14 cellular contexts compared by ENCODE assay signal in genomic region chr19:45050036-45050435, GRCh38. TPM values are rescaled to one million over a fixed set of nuclear protein-coding genes. Genes with fewer than 3 reads are reported as not detected.
A peak's percentile ranks its signal among the peaks of the same experiment; 100 is the strongest.
DNase-seq lines count a peak whose midpoint lies in the region; ATAC-seq, FAIRE-seq and TF ChIP-seq lines count a peak whose summit lies in the region.
"Had no signal": no experiment of that assay in that cellular context is flagged by ENCODE, and none has a peak within 500 bp of the region (broad histone marks: within the 10 kb centered on the region; RNA-seq: fewer than 3 reads in every experiment).

No MANE protein-coding gene starts in this region.

- no peak overlapping the region for H3K4me2 ChIP-seq in astrocyte (ENCODE audit: low read length)

- no peaks in the 10 kb centered on the region for H3K9me3 Mint-ChIP-seq in astrocyte (ENCODE audit: unreplicated experiment)

- peaks cover 91% of the 10 kb centered on the region for H4K20me1 ChIP-seq in astrocyte (ENCODE audit: insufficient read depth, low read length)

- TF ChIP-seq CTCF in left ventricle myocardium inferior (IDR thresholded peaks at IDR 0.05; ENCODE audit: borderline replicate concordance) (no peak), astrocyte (IDR thresholded peaks at IDR 0.05; ENCODE audit: insufficient read depth, low read depth, low read length) (no peak)

- H3K4me1 ChIP-seq in left ventricle myocardium inferior = peaks cover 66% of the 10 kb centered on the region
- H3K4me1 ChIP-seq in astrocyte (ENCODE audit: insufficient read depth, low read length) = no peaks in the 10 kb centered on the region

- peaks cover 39% of the 10 kb centered on the region for H3K36me3 ChIP-seq in left ventricle myocardium inferior
- H3K36me3 ChIP-seq in astrocyte (ENCODE audit: insufficient read depth, low read length) = peaks cover 5% of the 10 kb centered on the region

- peaks cover 84% of the 10 kb centered on the region for H3K79me2 ChIP-seq in astrocyte (ENCODE audit: insufficient read depth, low read length)

- no peaks in the 10 kb centered on the region for H3K27me3 ChIP-seq in left ventricle myocardium inferior (ENCODE audit: low read depth)
- H3K27me3 ChIP-seq in astrocyte (ENCODE audit: insufficient read depth, low read length) = no peaks in the 10 kb centered on the region
- H3K27me3 ChIP-seq: Peyer's patch had no signal

- H3K27me3 Mint-ChIP-seq in astrocyte (ENCODE audit: low read depth, unreplicated experiment) = no peaks in the 10 kb centered on the region

- peak overlapping the region; percentile 22 for H3K4me3 Mint-ChIP-seq in astrocyte (ENCODE audit: unreplicated experiment)

- H2AFZ ChIP-seq in astrocyte (ENCODE audit: low read depth, low read length) = no peak overlapping the region

- H3K9me3 ChIP-seq in left ventricle myocardium inferior (replicated peaks) (no peaks in the 10 kb centered on the region), astrocyte (ENCODE audit: insufficient read depth, low read depth, low read length) (no peaks in the 10 kb centered on the region)
- H3K9me3 ChIP-seq: Peyer's patch had no signal

- no peak overlapping the region for H3K9ac ChIP-seq in astrocyte (ENCODE audit: low read length)

- H3K4me1 Mint-ChIP-seq in astrocyte (ENCODE audit: low read depth, unreplicated experiment) = peaks cover 16% of the 10 kb centered on the region

- H3K27ac Mint-ChIP-seq in astrocyte (ENCODE audit: unreplicated experiment) = peak overlapping the region; percentile 75

- H3K36me3 Mint-ChIP-seq in astrocyte (ENCODE audit: low read depth, unreplicated experiment) = peaks cover 21% of the 10 kb centered on the region

- H3K4me3 ChIP-seq in left ventricle myocardium inferior = no peak overlapping the region
- no peak overlapping the region for H3K4me3 ChIP-seq in astrocyte (ENCODE audit: insufficient read depth, low read depth, low read length)
- H3K4me3 ChIP-seq: Peyer's patch had no signal

- no peak for FAIRE-seq in astrocyte (lab: Jason Lieb, UNC)
- FAIRE-seq: HTR-8/SVneo had no signal

- intact Hi-C loops in left ventricle myocardium inferior (cut with micrococcal nuclease) (no loop called here), Right ventricle myocardium superior (cut with DNase I) (loop anchor here (10.0 kb wide), 1 partner anchor 145 kb away; the partner anchor contains the start of gene APOE)

- H3K27ac ChIP-seq in left ventricle myocardium inferior (replicated peaks) = peak overlapping the region; percentile 50
- H3K27ac ChIP-seq in astrocyte (ENCODE audit: low read depth, low read length) = no peak overlapping the region

- ATAC-seq in Right ventricle myocardium superior (ENCODE audit: poor library complexity) = no peak
- no peak for ATAC-seq in GM18502 (IDR thresholded peaks at IDR 0.05; ENCODE audit: poor library complexity, unreplicated experiment)
- no peak for ATAC-seq in GM19395 (IDR thresholded peaks at IDR 0.05; ENCODE audit: unreplicated experiment)
- ATAC-seq in HG03439 (IDR thresholded peaks at IDR 0.05; ENCODE audit: unreplicated experiment) = no peak

- DNase-seq in left ventricle myocardium inferior (no peak), Right ventricle myocardium superior (no peak), astrocyte (ENCODE audit: low read depth) (no peak), myocyte (ENCODE audit: low read depth) (peak; percentile 89), NCI-H1092 (lab: John Stamatoyannopoulos, UW) (no peak)
- DNase-seq: kidney glomerular epithelial cell; NCI-H2081; NCI-H748 treated with DMSO at 0.1 percent for 48 hours; Peyer's patch; stimulated activated CD4-positive, alpha-beta T cell treated with anti-CD3 and anti-CD28 coated beads, Interleukin-15, amount 100 ng/mL, for 24 hours had no signal

RNA-seq across cellular contexts. Expression of gene CLASRP, which starts 11.2 kb away (rescaled TPM):
- total RNA-seq in left ventricle myocardium inferior = 31.3 TPM
- 31.7 TPM for total RNA-seq in Right ventricle myocardium superior
- 45.5 and 45.9 TPM in 2 replicates for total RNA-seq in astrocyte
- 51.8 and 91.3 TPM in 2 replicates for total RNA-seq in myocyte
- 48.7 TPM for polyA plus RNA-seq in myocyte (2012)

RNA-seq across cellular contexts. Expression of gene ZNF296, which starts 26.2 kb away (rescaled TPM):
- not detected for total RNA-seq in left ventricle myocardium inferior
- 0.32 TPM for total RNA-seq in Right ventricle myocardium superior
- 3.0 and 3.1 TPM in 2 replicates for total RNA-seq in astrocyte
- not detected in 2 replicates for total RNA-seq in myocyte
- polyA plus RNA-seq in myocyte (2012) = 0.19 TPM

RNA-seq across cellular contexts. Expression of gene GEMIN7, which starts 29.0 kb away (rescaled TPM):
- 15.9 TPM for total RNA-seq in left ventricle myocardium inferior
- 14.7 TPM for total RNA-seq in Right ventricle myocardium superior
- 44.8 and 46.0 TPM in 2 replicates for total RNA-seq in astrocyte
- 15.2 and 25.7 TPM in 2 replicates for total RNA-seq in myocyte
- 19.8 TPM for polyA plus RNA-seq in myocyte (2012)

RNA-seq across cellular contexts. Expression of gene PPP1R37, which starts 42.9 kb away (rescaled TPM):
- total RNA-seq in left ventricle myocardium inferior (15.9 TPM), Right ventricle myocardium superior (13.7 TPM), astrocyte (29.1 and 29.2 TPM in 2 replicates), myocyte (73.3 and 80.2 TPM in 2 replicates)
- polyA plus RNA-seq in myocyte (2012) = 31.6 TPM

RNA-seq across cellular contexts. Expression of gene RELB, which starts 48.8 kb away (rescaled TPM):
- total RNA-seq in left ventricle myocardium inferior (4.0 TPM), Right ventricle myocardium superior (2.9 TPM), astrocyte (12.8 and 14.0 TPM in 2 replicates), myocyte (14.2 and 18.4 TPM in 2 replicates)
- polyA plus RNA-seq in myocyte (2012) = 10.2 TPM
